Comparison of ENCODE assay signal across 23 cellular contexts in genomic region chr19:47002853-47003610, GRCh38. TPM values are rescaled to one million over a fixed set of nuclear protein-coding genes. Genes with fewer than 3 reads are reported as not detected.
DNase-seq lines count a peak whose midpoint lies in the region; ATAC-seq and TF ChIP-seq lines count a peak whose summit lies in the region.
"Had no signal": no experiment of that assay in that cellular context is flagged by ENCODE, and none has a peak within 500 bp of the region (broad histone marks: within the 10 kb centered on the region; RNA-seq: fewer than 3 reads in every experiment).

No MANE protein-coding gene starts in this region.

- H3K4me3 Mint-ChIP-seq in stimulated activated naive CD8-positive, alpha-beta T cell treated with anti-CD3 and anti-CD28 coated beads, Interleukin-15, amount 100 ng/mL, for 72 hours = no peak overlapping the region
- H3K4me3 Mint-ChIP-seq in endothelial cell (ENCODE audit: unreplicated experiment) = no peak overlapping the region
- H3K4me3 Mint-ChIP-seq: activated CD4-positive, alpha-beta T cell treated with anti-CD3 and anti-CD28 coated beads, Interleukin-2, amount 10 ng/mL, durations not matched to agents 7 days and 5 days; activated T-helper 1 cell treated with anti-CD3 and anti-CD28 coated beads, Interleukin-12 subunit alpha, Interleukin-12 subunit beta, Interleukin-2, Interleukin-4 antibody, amounts not matched to agents 30 ng/mL and 10 ng/mL and 1 ng/mL, durations not matched to agents 14 hours and 24 hours and 36 hours; central memory CD8-positive, alpha-beta T cell had no signal

- peaks cover 38 to 68% of the 10 kb centered on the region in 2 experiments for H3K36me3 ChIP-seq in mesenchymal stem cell (ENCODE audit: control insufficient read depth in 1 of 2, insufficient read depth in 2 of 2, low read depth in 1 of 2, low read length in 2 of 2)
- H3K36me3 ChIP-seq: uterus had no signal

- peaks cover 5 to 7% of the 10 kb centered on the region in 2 donors for H3K9me3 Mint-ChIP-seq in stimulated activated naive CD8-positive, alpha-beta T cell treated with anti-CD3 and anti-CD28 coated beads, Interleukin-15, amount 100 ng/mL, for 72 hours
- H3K9me3 Mint-ChIP-seq in endothelial cell (ENCODE audit: unreplicated experiment) = peaks cover 3% of the 10 kb centered on the region
- H3K9me3 Mint-ChIP-seq: activated CD4-positive, alpha-beta T cell treated with anti-CD3 and anti-CD28 coated beads, Interleukin-2, amount 10 ng/mL, durations not matched to agents 7 days and 5 days; activated naive CD4-positive, alpha-beta T cell treated with anti-CD3 and anti-CD28 coated beads, Interleukin-2, amount 50 U/mL, for 72 hours; activated T-helper 1 cell treated with anti-CD3 and anti-CD28 coated beads, Interleukin-12 subunit alpha, Interleukin-12 subunit beta, Interleukin-2, Interleukin-4 antibody, amounts not matched to agents 30 ng/mL and 10 ng/mL and 1 ng/mL, durations not matched to agents 14 hours and 24 hours and 36 hours; central memory CD8-positive, alpha-beta T cell had no signal

- peaks cover 32% of the 10 kb centered on the region for H3K36me3 Mint-ChIP-seq in endothelial cell (ENCODE audit: low read depth, unreplicated experiment)
- H3K36me3 Mint-ChIP-seq: activated naive CD4-positive, alpha-beta T cell treated with anti-CD3 and anti-CD28 coated beads, Interleukin-2, amount 50 U/mL, for 72 hours had no signal

- no peak overlapping the region for H3K27ac Mint-ChIP-seq in stimulated activated naive CD8-positive, alpha-beta T cell treated with anti-CD3 and anti-CD28 coated beads, Interleukin-15, amount 100 ng/mL, for 72 hours
- H3K27ac Mint-ChIP-seq in endothelial cell (ENCODE audit: unreplicated experiment) = peak overlapping the region; percentile 57
- H3K27ac Mint-ChIP-seq: activated CD4-positive, alpha-beta T cell treated with anti-CD3 and anti-CD28 coated beads, Interleukin-2, amount 10 ng/mL, durations not matched to agents 7 days and 5 days; activated naive CD4-positive, alpha-beta T cell treated with anti-CD3 and anti-CD28 coated beads, Interleukin-2, amount 50 U/mL, for 72 hours; activated T-helper 1 cell treated with anti-CD3 and anti-CD28 coated beads, Interleukin-12 subunit alpha, Interleukin-12 subunit beta, Interleukin-2, Interleukin-4 antibody, amounts not matched to agents 30 ng/mL and 10 ng/mL and 1 ng/mL, durations not matched to agents 14 hours and 24 hours and 36 hours had no signal

- H2BK120ac ChIP-seq in mesenchymal stem cell (ENCODE audit: low read depth, low read length) = no peak overlapping the region

- no peak overlapping the region for H2BK15ac ChIP-seq in mesenchymal stem cell (ENCODE audit: low read depth, poor library complexity, severe bottlenecking)

- H2BK12ac ChIP-seq in mesenchymal stem cell (ENCODE audit: low read length in 2 of 2) = no peak overlapping the region

- peaks cover 31% of the 10 kb centered on the region for H3K27me3 Mint-ChIP-seq in stimulated activated naive CD8-positive, alpha-beta T cell treated with anti-CD3 and anti-CD28 coated beads, Interleukin-15, amount 100 ng/mL, for 72 hours
- H3K27me3 Mint-ChIP-seq in endothelial cell (ENCODE audit: unreplicated experiment) = peaks cover 22% of the 10 kb centered on the region
- H3K27me3 Mint-ChIP-seq: central memory CD8-positive, alpha-beta T cell had no signal

- H3K9ac ChIP-seq in mesenchymal stem cell (ENCODE audit: low read length) = no peak overlapping the region
- H3K9ac ChIP-seq: SK-N-SH had no signal

- H2BK5ac ChIP-seq in mesenchymal stem cell (ENCODE audit: low read depth, low read length, poor library complexity, severe bottlenecking) = no peak overlapping the region

- peak; percentile 33 for ATAC-seq in stimulated activated naive CD8-positive, alpha-beta T cell treated with anti-CD3 and anti-CD28 coated beads, Interleukin-15, Interleukin-2, amounts not matched to agents 100 U/mL and 50 U/mL, for 24 hours
- no peak for ATAC-seq in stimulated activated naive CD8-positive, alpha-beta T cell treated with anti-CD3 and anti-CD28 coated beads, Interleukin-15, amount 100 ng/mL, for 72 hours
- no peak for ATAC-seq in HG03520 (IDR thresholded peaks at IDR 0.05; ENCODE audit: unreplicated experiment)
- ATAC-seq in HG03354 (IDR thresholded peaks at IDR 0.05; ENCODE audit: poor library complexity, severe bottlenecking, unreplicated experiment) = no peak
- ATAC-seq: activated naive CD4-positive, alpha-beta T cell treated with anti-CD3 and anti-CD28 coated beads, Interleukin-2, amount 50 U/mL, for 72 hours had no signal

- peaks cover 40% of the 10 kb centered on the region for H3K79me1 ChIP-seq in mesenchymal stem cell (replicated peaks; ENCODE audit: low read length, poor library complexity, severe bottlenecking)

- H3K14ac ChIP-seq in mesenchymal stem cell (ENCODE audit: low read length in 2 of 2) = no peak overlapping the region

- no peak overlapping the region for H3K4ac ChIP-seq in mesenchymal stem cell (ENCODE audit: low read depth in 1 of 2, low read length in 2 of 2)

- H3K9me3 ChIP-seq in mesenchymal stem cell (ENCODE audit: control insufficient read depth, low read length) = no peaks in the 10 kb centered on the region
- H3K9me3 ChIP-seq: A549, BE2C, SK-N-SH, testis, uterus had no signal

- TF ChIP-seq CTCF in endothelial cell (IDR thresholded peaks at IDR 0.05; ENCODE audit: unreplicated experiment) = no peak

- H3K4me2 ChIP-seq in mesenchymal stem cell (ENCODE audit: low read length, poor library complexity, severe bottlenecking) = no peak overlapping the region
- H3K4me2 ChIP-seq: A549, SK-N-SH had no signal

- H3K18ac ChIP-seq in mesenchymal stem cell (ENCODE audit: low read depth in 1 of 2, low read length in 2 of 2) = no peak overlapping the region

- H3K4me3 ChIP-seq in mesenchymal stem cell (ENCODE audit: insufficient read depth in 1 of 2, low read depth in 1 of 2, low read length in 2 of 2) = no peak overlapping the region
- H3K4me3 ChIP-seq: A549, testis, uterus had no signal

- H2AFZ ChIP-seq in mesenchymal stem cell (ENCODE audit: low read depth, low read length) = no peak overlapping the region

- DNase-seq in stimulated activated naive CD8-positive, alpha-beta T cell treated with anti-CD3 and anti-CD28 coated beads, Interleukin-15, Interleukin-2, amounts not matched to agents 100 U/mL and 50 U/mL, for 24 hours = no peak
- DNase-seq in stimulated activated naive CD8-positive, alpha-beta T cell treated with anti-CD3 and anti-CD28 coated beads, Interleukin-15, amount 100 ng/mL, for 72 hours = no peak
- no peak for DNase-seq in endothelial cell (ENCODE audit: low spot score)
- DNase-seq in mesenchymal stem cell = no peak
- no peak for DNase-seq in HUDEP-2 (lab: John Stamatoyannopoulos, UW; ENCODE audit: unreplicated experiment in 76 of 76)
- DNase-seq: activated CD4-positive, alpha-beta T cell treated with anti-CD3 and anti-CD28 coated beads, Interleukin-2, amount 10 ng/mL, durations not matched to agents 7 days and 5 days; aorta; BE2C; DMS79 treated with DMSO at 0.1 percent for 48 hours; NCI-H1048; stimulated activated CD4-positive, alpha-beta T cell treated with anti-CD3 and anti-CD28 coated beads, Interleukin-2, amount 100 ng/mL, for 24 hours; testis; uterus had no signal

- H3K27me3 ChIP-seq in mesenchymal stem cell (ENCODE audit: control insufficient read depth in 1 of 2, insufficient read depth in 1 of 2, low read length in 2 of 2) = peaks cover 0 to 8% of the 10 kb centered on the region in 2 experiments
- H3K27me3 ChIP-seq: BE2C, testis, uterus had no signal

- no peak overlapping the region for H3K23ac ChIP-seq in mesenchymal stem cell (ENCODE audit: low read length in 2 of 2)

- no peak overlapping the region for H4K8ac ChIP-seq in mesenchymal stem cell (ENCODE audit: low read length)

- H2AK5ac ChIP-seq in mesenchymal stem cell (ENCODE audit: low read length, severe bottlenecking) = no peak overlapping the region

- H3K27ac ChIP-seq in mesenchymal stem cell (ENCODE audit: low read length, poor library complexity, severe bottlenecking) (no peak overlapping the region), temporal lobe (ENCODE audit: low read depth, low read length) (peak overlapping the region; percentile 71)
- H3K27ac ChIP-seq: A549, testis, uterus had no signal

- WGBS in mesenchymal stem cell = 95% methylated on average over 26 of the region's 26 CpGs

- H4K91ac ChIP-seq in mesenchymal stem cell (ENCODE audit: low read length) = peak overlapping the region; percentile 18

- peaks cover 13% of the 10 kb centered on the region for H3K4me1 Mint-ChIP-seq in stimulated activated naive CD8-positive, alpha-beta T cell treated with anti-CD3 and anti-CD28 coated beads, Interleukin-15, amount 100 ng/mL, for 72 hours
- peaks cover 9% of the 10 kb centered on the region for H3K4me1 Mint-ChIP-seq in endothelial cell (ENCODE audit: unreplicated experiment)

- H3K4me1 ChIP-seq in mesenchymal stem cell (ENCODE audit: control insufficient read depth, insufficient read depth, low read depth, low read length) = peaks cover 13% of the 10 kb centered on the region
- H3K4me1 ChIP-seq: BE2C, testis, uterus had no signal

RNA-seq across cellular contexts. Expression of gene NPAS1, which starts 16.6 kb away (rescaled TPM):
- total RNA-seq in endothelial cell (ENCODE audit: unreplicated experiment) (1.0 TPM), temporal lobe (5.9 TPM)
- polyA plus RNA-seq in mesenchymal stem cell (2013, experiment 1 of 2) = 0.41 TPM
- polyA plus RNA-seq in mesenchymal stem cell (2013, experiment 2 of 2) = 0.47 TPM
- total RNA-seq: activated CD4-positive, alpha-beta T cell treated with anti-CD3 and anti-CD28 coated beads, Interleukin-2, amount 10 ng/mL, durations not matched to agents 7 days and 5 days; liver; RPMI7951; uterus had no signal

RNA-seq across cellular contexts. Expression of gene TMEM160, which starts 45.4 kb away (rescaled TPM):
- 46.7 TPM for total RNA-seq in endothelial cell (ENCODE audit: unreplicated experiment)
- 28.2 TPM for polyA plus RNA-seq in mesenchymal stem cell (2013, experiment 1 of 2)
- polyA plus RNA-seq in mesenchymal stem cell (2013, experiment 2 of 2) = 28.5 TPM
- 17.9 TPM for total RNA-seq in temporal lobe
